ENCODE assay signal across 8 cellular contexts in the genomic region with DNA sequence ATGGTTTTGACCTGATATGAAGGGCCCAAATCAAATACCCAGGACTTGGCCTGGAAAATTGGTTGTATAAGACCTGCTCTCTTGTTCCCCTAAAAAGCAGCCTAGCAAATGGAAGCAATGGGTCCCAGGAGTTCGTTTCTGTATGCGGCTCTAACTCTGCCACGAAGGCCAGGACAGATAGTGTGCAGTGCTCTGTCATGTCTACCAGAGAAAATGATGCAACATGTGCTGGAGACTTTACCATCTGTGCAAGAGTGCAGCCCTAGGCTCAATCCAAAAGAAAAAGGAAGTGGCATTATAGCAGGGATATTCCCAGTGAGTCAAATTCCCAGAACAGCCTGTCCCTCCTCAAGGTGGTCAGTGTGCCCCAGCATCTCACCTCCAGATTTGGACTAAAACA.
DNase-seq lines count a peak whose midpoint lies in the region; ATAC-seq and TF ChIP-seq lines count a peak whose summit lies in the region.

No MANE protein-coding gene starts in this region.

- no peak overlapping the region for H3K4me3 Mint-ChIP-seq in activated T-helper 2 cell treated with anti-CD3 and anti-CD28 coated beads, Interferon-gamma antibody, Interleukin-2, Interleukin-4, amounts not matched to agents 10 μg/mL and 5 μg/mL and 100 μg/mL, durations not matched to agents 14 hours and 24 hours and 36 hours (ENCODE audit: low read depth)

- H3K4me1 Mint-ChIP-seq in activated T-helper 2 cell treated with anti-CD3 and anti-CD28 coated beads, Interferon-gamma antibody, Interleukin-2, Interleukin-4, amounts not matched to agents 10 μg/mL and 5 μg/mL and 100 μg/mL, durations not matched to agents 14 hours and 24 hours and 36 hours (ENCODE audit: low read depth) = peaks cover 54% of the 10 kb centered on the region

- H3K36me3 Mint-ChIP-seq in activated T-helper 2 cell treated with anti-CD3 and anti-CD28 coated beads, Interferon-gamma antibody, Interleukin-2, Interleukin-4, amounts not matched to agents 10 μg/mL and 5 μg/mL and 100 μg/mL, durations not matched to agents 14 hours and 24 hours and 36 hours (ENCODE audit: low read depth) = peaks cover 11% of the 10 kb centered on the region

- intact Hi-C loops in activated T-helper 2 cell treated with anti-CD3 and anti-CD28 coated beads, Interferon-gamma antibody, Interleukin-2, Interleukin-4, amounts not matched to agents 10 μg/mL and 5 μg/mL and 100 μg/mL, durations not matched to agents 14 hours and 24 hours and 36 hours (cut with micrococcal nuclease) = loop anchor here (1.0 to 10.0 kb wide), 16 partner anchors 17 to 767 kb away; a partner anchor contains a TSS

- H3K9me3 Mint-ChIP-seq in activated T-helper 2 cell treated with anti-CD3 and anti-CD28 coated beads, Interferon-gamma antibody, Interleukin-2, Interleukin-4, amounts not matched to agents 10 μg/mL and 5 μg/mL and 100 μg/mL, durations not matched to agents 14 hours and 24 hours and 36 hours = peaks cover under 1% of the 10 kb centered on the region

- H3K27me3 Mint-ChIP-seq in activated T-helper 2 cell treated with anti-CD3 and anti-CD28 coated beads, Interferon-gamma antibody, Interleukin-2, Interleukin-4, amounts not matched to agents 10 μg/mL and 5 μg/mL and 100 μg/mL, durations not matched to agents 14 hours and 24 hours and 36 hours (ENCODE audit: low read depth) = peaks cover 19% of the 10 kb centered on the region

- DNase-seq in AML-193 (lab: John Stamatoyannopoulos, UW) = peak; percentile 38 to 57
- no peak for DNase-seq in activated T-helper 2 cell treated with anti-CD3 and anti-CD28 coated beads, Interferon-gamma antibody, Interleukin-2, Interleukin-4, amounts not matched to agents 10 μg/mL and 5 μg/mL and 100 μg/mL, durations not matched to agents 14 hours and 24 hours and 36 hours (ENCODE audit: low spot score)
- no peak for DNase-seq in omental fat pad (ENCODE audit: low spot score)
- DNase-seq in HuH-7 (ENCODE audit: low spot score) = no peak
- no peak for DNase-seq in NCI-H2196 (lab: John Stamatoyannopoulos, UW; ENCODE audit: unreplicated experiment)
- DNase-seq in KG1 (lab: John Stamatoyannopoulos, UW) = no peak

- H3K27ac Mint-ChIP-seq in activated T-helper 2 cell treated with anti-CD3 and anti-CD28 coated beads, Interferon-gamma antibody, Interleukin-2, Interleukin-4, amounts not matched to agents 10 μg/mL and 5 μg/mL and 100 μg/mL, durations not matched to agents 14 hours and 24 hours and 36 hours = peak overlapping the region; percentile 74

- no peak for TF ChIP-seq CTCF in omental fat pad (IDR thresholded peaks at IDR 0.05)

- ATAC-seq in GM19351 (IDR thresholded peaks at IDR 0.05; ENCODE audit: unreplicated experiment) (peak; percentile 23), HG03378 (IDR thresholded peaks at IDR 0.05; ENCODE audit: unreplicated experiment) (peak; percentile 13), omental fat pad (ENCODE audit: low FRiP score) (peak; percentile 32)

Comparison
In these comparisons a context has a peak if more than half of its experiments do, and no peak if none do; other contexts are left out.
1. DNase-seq: peak in AML-193 (2 of 2); none in activated T-helper 2 cell treated with anti-CD3 and anti-CD28 coated beads, Interferon-gamma antibody, Interleukin-2, Interleukin-4, amounts not matched to agents 10 μg/mL and 5 μg/mL and 100 μg/mL, durations not matched to agents 14 hours and 24 hours and 36 hours (single experiment), omental fat pad (single experiment), HuH-7 (single experiment), NCI-H2196 (single experiment) and KG1 (single experiment).
2. Peak in every context shown above with its lines, with median percentiles within 50 percentile points of each other: ATAC-seq.